ENCODE assay signal across 3 cellular contexts in genomic region chr12:128240745-128241144, GRCh38.
A peak's percentile ranks its signal among the peaks of the same experiment; 100 is the strongest.
TF ChIP-seq lines count a peak whose summit lies in the region.

No MANE protein-coding gene starts in this region.

TF ChIP-seq in A549, 52 proteins besides CTCF, POLR2A, EP300 and RAD21 (continued from another document):
- TF ChIP-seq ATOH8 (CRISPR knock-in tag; IDR thresholded peaks at IDR 0.05; ENCODE audit: low read depth) (no peak), REST (IDR thresholded peaks at IDR 0.05) (peak; percentile 27; the same call in 1 of the 2 replicates), USF2 (IDR thresholded peaks at IDR 0.05) (no peak)

TF ChIP-seq in HEK293, 187 proteins besides CTCF, POLR2A, EP300 and RAD21 (continued from another document):
- TF ChIP-seq REST (tag by site-specific recombination; IDR thresholded peaks at IDR 0.05), result peak; percentile 78

TF ChIP-seq in GM12878, 131 proteins besides CTCF, POLR2A, EP300 and RAD21 (continued from another document):
- TF ChIP-seq REST (IDR thresholded peaks at IDR 0.05; ENCODE audit: low read depth, low read length), result peak; percentile 63; the same call in 1 of the 2 replicates
